23 cellular contexts compared by ENCODE assay signal in the genomic region with DNA sequence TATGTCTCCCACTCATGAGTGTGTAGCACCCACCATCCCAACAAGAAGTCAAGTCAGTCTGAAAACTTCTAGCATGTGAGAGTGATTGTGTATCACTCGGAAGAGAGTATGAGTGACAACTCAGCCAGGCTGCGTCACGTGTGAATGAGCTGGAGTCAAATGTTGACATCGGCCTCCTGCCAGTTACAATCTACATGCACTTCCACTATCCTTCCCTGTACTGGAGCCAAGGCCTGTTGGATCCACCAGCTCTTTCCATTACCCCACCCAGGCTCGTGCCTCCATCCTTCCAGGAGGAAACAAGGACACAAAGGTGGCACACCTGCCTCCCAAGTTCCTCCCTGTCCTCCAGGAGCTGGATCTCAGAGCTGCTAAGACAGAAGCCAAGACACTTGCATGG.
A peak's percentile ranks its signal among the peaks of the same experiment; 100 is the strongest.
DNase-seq lines count a peak whose midpoint lies in the region; ATAC-seq, FAIRE-seq and TF ChIP-seq lines count a peak whose summit lies in the region.
"Had no signal": no experiment of that assay in that cellular context is flagged by ENCODE, and none has a peak within 500 bp of the region (broad histone marks: within the 10 kb centered on the region; RNA-seq: fewer than 3 reads in every experiment).

No MANE protein-coding gene starts in this region.

- H2BK20ac ChIP-seq in H1 (ENCODE audit: low read length), result no peak overlapping the region

- H3K36me3 ChIP-seq in H1 (ENCODE audit: control insufficient read depth in 2 of 4, insufficient read depth in 4 of 4, low read length in 3 of 4) (no peaks in the 10 kb centered on the region), Karpas-422 (ENCODE audit: insufficient read depth, low read length) (no peaks in the 10 kb centered on the region), BE2C (no peaks in the 10 kb centered on the region)
- H3K36me3 ChIP-seq: BLaER1 had no signal

- DNase-seq in Right ventricle myocardium superior (no peak), cardiac septum (ENCODE audit: low spot score) (no peak), H1 (ENCODE audit: low read depth in 1 of 2, low spot score in 2 of 2) (no peak), right cardiac atrium (peak in 2 of 3 donors; percentile 22 to 42), Karpas-422 (no peak), BE2C (no peak)
- DNase-seq: CD4-positive, CD25-positive, alpha-beta regulatory T cell; DMS153; DND-41; Kasumi-1; MV-4-11; NCI-H1105; NCI-H1436 treated with DMSO at 0.1 percent for 48 hours; NCI-H187 treated with DMSO at 0.1 percent for 48 hours; NCI-H446; NCI-H524 treated with DMSO at 0.1 percent for 48 hours; NCI-H774; PC-9; RPMI8226; SHP77 treated with DMSO at 0.1 percent for 48 hours had no signal

- POLR2A ChIA-PET in H1 (lab: Charles Lee; ENCODE audit: partially characterized antibody), result interaction anchor here (1.8 kb wide), 1 partner anchor 11 kb away, joined by 4 read pairs; no protein-coding TSS in a partner anchor

- no peaks in the 10 kb centered on the region for H4K20me1 ChIP-seq in H1 (replicated peaks in 1 of 2; ENCODE audit: control insufficient read depth in 1 of 2, insufficient read depth in 2 of 2, low read length in 2 of 2)
- no peaks in the 10 kb centered on the region for H4K20me1 ChIP-seq in Karpas-422 (ENCODE audit: insufficient read depth, low read depth, low read length)
- H4K20me1 ChIP-seq: BLaER1 had no signal

- H3K9me2 ChIP-seq in Karpas-422 (replicated peaks; ENCODE audit: insufficient read depth, low read length), result no peaks in the 10 kb centered on the region

- H3K9ac ChIP-seq in H1 (replicated peaks in 1 of 4; ENCODE audit: extremely low read depth in 1 of 4, low read depth in 3 of 4, low read length in 3 of 4), result no peak overlapping the region
- no peak overlapping the region for H3K9ac ChIP-seq in Karpas-422 (ENCODE audit: low read length)
- H3K9ac ChIP-seq: BLaER1 had no signal

- H2BK12ac ChIP-seq in H1 (ENCODE audit: low read depth, low read length), result no peak overlapping the region

- H3K4me3 ChIP-seq in H1 (ENCODE audit: extremely low read depth in 1 of 4, insufficient read depth in 2 of 4, low read depth in 3 of 4, low read length in 4 of 4) (no peak overlapping the region), right cardiac atrium (ENCODE audit: low read length) (no peak overlapping the region), Karpas-422 (ENCODE audit: low read length) (no peak overlapping the region), BE2C (ENCODE audit: low read depth, low read length) (no peak overlapping the region)
- H3K4me3 ChIP-seq: BLaER1, PC-9, SK-N-MC had no signal

- 0 out of 2 replicates have a peak overlapping the region, but pooled peaks have one; percentile 1 for H4K8ac ChIP-seq in H1 (ENCODE audit: extremely low read depth, insufficient read depth, low read length)

- H3K4ac ChIP-seq in H1 (replicated peaks; ENCODE audit: insufficient read length, low read depth, low read length), result no peak overlapping the region

- FAIRE-seq in H1 (lab: Jason Lieb, UNC), result no peak

- H4K91ac ChIP-seq in H1 (replicated peaks; ENCODE audit: insufficient read length, low read length), result no peak overlapping the region

- no peak for TF ChIP-seq EP300 in H1 (IDR thresholded peaks at IDR 0.05; ENCODE audit: borderline replicate concordance in 1 of 2, low read depth in 2 of 2, low read length in 2 of 2)

- no peak overlapping the region for H3K56ac ChIP-seq in H1 (replicated peaks; ENCODE audit: insufficient read length, low read depth, low read length)

- H3K27ac ChIP-seq in H1 (ENCODE audit: low read depth, low read length) (no peak overlapping the region), right cardiac atrium (ENCODE audit: low read length) (no peak overlapping the region), Karpas-422 (ENCODE audit: low read length) (no peak overlapping the region)
- H3K27ac ChIP-seq: BLaER1, PC-9, SK-N-MC had no signal

- CTCF ChIA-PET in H1 (lab: Charles Lee; ENCODE audit: partially characterized antibody), result interaction anchor here (1.2 to 1.5 kb wide), 4 partner anchors 8 to 179 kb away, joined by 3 to 6 read pairs (median 4); no protein-coding TSS in a partner anchor

- no peak overlapping the region for H2AFZ ChIP-seq in H1 (ENCODE audit: low read length)
- H2AFZ ChIP-seq in Karpas-422 (ENCODE audit: low read length), result no peak overlapping the region
- H2AFZ ChIP-seq: PC-9 had no signal

- H3K4me2 ChIP-seq in H1 (ENCODE audit: insufficient read depth in 1 of 2, low read depth in 2 of 2, low read length in 2 of 2) (no peak overlapping the region), Karpas-422 (ENCODE audit: low read depth, low read length, poor library complexity, severe bottlenecking) (no peak overlapping the region)
- H3K4me2 ChIP-seq: BLaER1, PC-9 had no signal

- TF ChIP-seq CTCF in H1 (IDR thresholded peaks at IDR 0.05; ENCODE audit: control extremely low read depth in 1 of 3, insufficient read depth in 1 of 3, low read depth in 1 of 3, low read length in 3 of 3), result no peak
- TF ChIP-seq CTCF in BE2C (IDR thresholded peaks at IDR 0.05; ENCODE audit: low read depth, low read length), result no peak

- no peak overlapping the region for H2BK5ac ChIP-seq in H1 (ENCODE audit: low read depth, low read length)

- no peak overlapping the region for H2BK15ac ChIP-seq in H1 (ENCODE audit: low read length)

- no peak overlapping the region for H2BK120ac ChIP-seq in H1 (replicated peaks; ENCODE audit: low read depth, low read length)

- no peak overlapping the region for H2AK5ac ChIP-seq in H1 (ENCODE audit: low read depth, low read length)

- H3K14ac ChIP-seq in H1 (ENCODE audit: insufficient read length), result no peak overlapping the region

- no peak overlapping the region for H4K5ac ChIP-seq in H1 (ENCODE audit: insufficient read length, low read depth, low read length)

- 91% methylated on average over 5 of the region's 5 CpGs; no CpG with 5 or more reads in 1 of the 2 experiments for WGBS in H1 (ENCODE audit: extremely low coverage in 1 of 2, insufficient coverage in 1 of 2, insufficient read length in 1 of 2, insufficient replicate concordance in 2 of 2, low coverage in 1 of 2, low lambda C conversion rate in 2 of 2, missing lambda C conversion rate in 1 of 2), 2 experiments
- WGBS in right cardiac atrium, result 57% methylated on average over 5 of the region's 5 CpGs

- no peaks in the 10 kb centered on the region for H3K79me1 ChIP-seq in H1 (ENCODE audit: low read depth, low read length)

- H3K4me1 ChIP-seq in H1 (replicated peaks in 1 of 4; ENCODE audit: control insufficient read depth in 3 of 4, insufficient read depth in 4 of 4, low read length in 3 of 4), result peaks cover 0 to 2% (median under 1%) of the 10 kb centered on the region in 4 experiments; a peak in 2 of 7 replicates
- peaks cover 2% of the 10 kb centered on the region for H3K4me1 ChIP-seq in right cardiac atrium (ENCODE audit: control insufficient read depth, insufficient read depth, low read length)
- no peaks in the 10 kb centered on the region for H3K4me1 ChIP-seq in Karpas-422 (ENCODE audit: low read length)
- H3K4me1 ChIP-seq in BE2C, result no peaks in the 10 kb centered on the region
- H3K4me1 ChIP-seq: BLaER1 had no signal

- H3K18ac ChIP-seq in H1 (ENCODE audit: extremely low read depth, low read length), result no peak overlapping the region

- ATAC-seq in Right ventricle myocardium superior (ENCODE audit: poor library complexity) (peak; percentile 64), right cardiac atrium (peak in 1 of 2 donors; percentile 82), GM21367 (IDR thresholded peaks at IDR 0.05; ENCODE audit: unreplicated experiment) (no peak)

- H3K9me3 ChIP-seq in H1 (ENCODE audit: insufficient read depth in 2 of 2, low read depth in 1 of 2, low read length in 1 of 2), result no peaks in the 10 kb centered on the region
- H3K9me3 ChIP-seq in right cardiac atrium (ENCODE audit: control insufficient read depth, low read length), result no peaks in the 10 kb centered on the region
- no peaks in the 10 kb centered on the region for H3K9me3 ChIP-seq in Karpas-422 (ENCODE audit: low read length)
- no peaks in the 10 kb centered on the region for H3K9me3 ChIP-seq in BE2C
- H3K9me3 ChIP-seq: BLaER1 had no signal

- no peaks in the 10 kb centered on the region for H3K27me3 ChIP-seq in H1 (replicated peaks in 1 of 4; ENCODE audit: control insufficient read depth in 3 of 4, extremely low read depth in 1 of 4, insufficient read depth in 3 of 4, low read length in 3 of 4)
- no peaks in the 10 kb centered on the region for H3K27me3 ChIP-seq in right cardiac atrium (ENCODE audit: control insufficient read depth, insufficient read depth)
- no peaks in the 10 kb centered on the region for H3K27me3 ChIP-seq in Karpas-422 (ENCODE audit: low read length)
- no peaks in the 10 kb centered on the region for H3K27me3 ChIP-seq in BE2C
- H3K27me3 ChIP-seq: BLaER1 had no signal

- no peak overlapping the region for H3K23ac ChIP-seq in H1 (ENCODE audit: insufficient read length)

- intact Hi-C loops in Right ventricle myocardium superior (cut with DNase I) (no loop called here), cardiac septum (cut with DNase I) (no loop called here), right cardiac atrium (cut with DNase I) (loop anchor here in 1 of 4 donors (10.0 kb wide), 1 partner anchor 56 kb away; no protein-coding TSS in a partner anchor)

- no peaks in the 10 kb centered on the region for H3K79me2 ChIP-seq in H1 (ENCODE audit: control insufficient read depth in 1 of 2, insufficient read depth in 2 of 2, low read length in 2 of 2)
- H3K79me2 ChIP-seq in Karpas-422 (ENCODE audit: low read length), result no peaks in the 10 kb centered on the region

- TF ChIP-seq RAD21 in H1 (IDR thresholded peaks at IDR 0.05 in 1 of 2, conservative IDR thresholded peaks at IDR 0.05 in 1 of 2; ENCODE audit: low read depth in 2 of 2, low read length in 2 of 2), result no peak

- peaks cover 3% of the 10 kb centered on the region; the same call in 1 of the 2 replicates for H3K23me2 ChIP-seq in H1 (ENCODE audit: low read depth, low read length)

- no peak for TF ChIP-seq POLR2A in H1 (IDR thresholded peaks at IDR 0.05; ENCODE audit: control extremely low read depth in 1 of 2, low read depth in 2 of 2, low read length in 2 of 2)

TF ChIP-seq in H1, 55 proteins besides CTCF, POLR2A, EP300 and RAD21 (continues in another document):
- TF ChIP-seq SIRT6 (IDR thresholded peaks at IDR 0.05; ENCODE audit: low read length), result no peak
- TF ChIP-seq ZNF274 (IDR thresholded peaks at IDR 0.05; ENCODE audit: borderline replicate concordance, extremely low read depth, low read length), result no peak
- no peak for TF ChIP-seq GABPA (IDR thresholded peaks at IDR 0.05; ENCODE audit: borderline replicate concordance, insufficient read depth, low read length)
- TF ChIP-seq, protein P1, sequence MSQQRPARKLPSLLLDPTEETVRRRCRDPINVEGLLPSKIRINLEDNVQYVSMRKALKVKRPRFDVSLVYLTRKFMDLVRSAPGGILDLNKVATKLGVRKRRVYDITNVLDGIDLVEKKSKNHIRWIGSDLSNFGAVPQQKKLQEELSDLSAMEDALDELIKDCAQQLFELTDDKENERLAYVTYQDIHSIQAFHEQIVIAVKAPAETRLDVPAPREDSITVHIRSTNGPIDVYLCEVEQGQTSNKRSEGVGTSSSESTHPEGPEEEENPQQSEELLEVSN (IDR thresholded peaks at IDR 0.05), result no peak
- no peak for TF ChIP-seq MAFK (IDR thresholded peaks at IDR 0.05; ENCODE audit: low read depth, low read length)
- TF ChIP-seq RBBP5 (IDR thresholded peaks at IDR 0.05; ENCODE audit: borderline replicate concordance, low read depth, low read length), result no peak
- TF ChIP-seq CTBP2 (IDR thresholded peaks at IDR 0.05; ENCODE audit: borderline replicate concordance, insufficient read depth, insufficient read length, low read length), result no peak

Comparison
In these comparisons a context has a peak if more than half of its experiments do, and no peak if none do; other contexts are left out.
1. DNase-seq: peak in right cardiac atrium (2 of 3); none in Right ventricle myocardium superior (single experiment), cardiac septum (single experiment), H1 (0 of 2), Karpas-422 (single experiment) and BE2C (single experiment).